In genomic region chr2:121530563-121531334, GRCh38 we compare ENCODE assay signal across 8 cellular contexts. TPM values are rescaled to one million over a fixed set of nuclear protein-coding genes. Genes with fewer than 3 reads are reported as not detected.
DNase-seq lines count a peak whose midpoint lies in the region; FAIRE-seq and TF ChIP-seq lines count a peak whose summit lies in the region.

Gene RNU4ATAC, plus strand, starts transcription at chr2:121530880.

- peak within 1 kb of the TSS; percentile 27 for H2AFZ ChIP-seq in neuron (ENCODE audit: low read depth, low read length)

- DNase-seq in G401 (ENCODE audit: low spot score) (peak; percentile 95), H54 (ENCODE audit: insufficient read length, low spot score) (peak; percentile 69), LoVo (ENCODE audit: low spot score) (peak; percentile 89), SHP77 (lab: John Stamatoyannopoulos, UW) (peak; percentile 91 to 92), activated gamma-delta T cell treated with Interleukin-2 at 50 U/mL for 16 hours (peak; percentile 83), foreskin melanocyte (peak; percentile 95)

- no peaks in the 10 kb centered on the region for H3K27me3 ChIP-seq in neuron (ENCODE audit: insufficient read depth, low read length)
- H3K27me3 ChIP-seq in subcutaneous abdominal adipose tissue (ENCODE audit: control insufficient read depth in 5 of 5, insufficient read depth in 4 of 5, low read length in 5 of 5): no peaks in the 10 kb centered on the region

- H3K9ac ChIP-seq in subcutaneous abdominal adipose tissue (ENCODE audit: low read length in 5 of 5): peak within 1 kb of the TSS; percentile 48 to 95 (median 94)

- in situ Hi-C loops in G401 (cut with HindIII; ENCODE audit: low sequenced_read_pairs): no loop called here

- peak; percentile 94 for TF ChIP-seq POLR2A in H54 (IDR thresholded peaks at IDR 0.05; ENCODE audit: low read depth, low read length)

- H3K9me3 ChIP-seq in neuron (ENCODE audit: low read length) (no peaks in the 10 kb centered on the region), subcutaneous abdominal adipose tissue (ENCODE audit: control insufficient read depth in 5 of 5, low read length in 5 of 5) (no peaks in the 10 kb centered on the region)

- FAIRE-seq in H54 (lab: Jason Lieb, UNC): peak; percentile 85

- H3K36me3 ChIP-seq in neuron (ENCODE audit: insufficient read depth, low read length): peaks cover 7% of the 10 kb centered on the region
- peaks cover 0 to 9% (median 4%) of the 10 kb centered on the region in 5 donors for H3K36me3 ChIP-seq in subcutaneous abdominal adipose tissue (ENCODE audit: control insufficient read depth in 5 of 5, insufficient read depth in 5 of 5, low read length in 5 of 5)

- H3K4me3 ChIP-seq in neuron (ENCODE audit: low read length): peak within 1 kb of the TSS; percentile 82
- peak within 1 kb of the TSS; percentile 76 to 96 (median 86) for H3K4me3 ChIP-seq in subcutaneous abdominal adipose tissue (ENCODE audit: low read depth in 1 of 5, low read length in 5 of 5)

- H3K4me1 ChIP-seq in neuron (ENCODE audit: insufficient read depth, low read length) (peaks cover 35% of the 10 kb centered on the region), subcutaneous abdominal adipose tissue (ENCODE audit: control insufficient read depth in 5 of 5, insufficient read depth in 5 of 5, low read length in 5 of 5) (peaks cover 0 to 31% (median 22%) of the 10 kb centered on the region in 5 donors)

- peak within 1 kb of the TSS; percentile 97 for H3K27ac ChIP-seq in subcutaneous abdominal adipose tissue (ENCODE audit: low read depth, low read length)

RNA-seq across cellular contexts. Expression of gene RNU4ATAC, which starts in this region (rescaled TPM):
- not detected in 2 replicates for total RNA-seq in G401 (2014; rRNA removed; shearing (Covaris generic))

Comparison
In these comparisons a context has a peak if more than half of its experiments do, and no peak if none do; other contexts are left out.
1. Peak in every context shown above with its lines: DNase-seq, H3K4me3 ChIP-seq and H3K27ac ChIP-seq.
2. Peak in DNase-seq in G401; RNA of the gene not detected or under 1 TPM.